9 cellular contexts compared by ENCODE assay signal in the genomic region with DNA sequence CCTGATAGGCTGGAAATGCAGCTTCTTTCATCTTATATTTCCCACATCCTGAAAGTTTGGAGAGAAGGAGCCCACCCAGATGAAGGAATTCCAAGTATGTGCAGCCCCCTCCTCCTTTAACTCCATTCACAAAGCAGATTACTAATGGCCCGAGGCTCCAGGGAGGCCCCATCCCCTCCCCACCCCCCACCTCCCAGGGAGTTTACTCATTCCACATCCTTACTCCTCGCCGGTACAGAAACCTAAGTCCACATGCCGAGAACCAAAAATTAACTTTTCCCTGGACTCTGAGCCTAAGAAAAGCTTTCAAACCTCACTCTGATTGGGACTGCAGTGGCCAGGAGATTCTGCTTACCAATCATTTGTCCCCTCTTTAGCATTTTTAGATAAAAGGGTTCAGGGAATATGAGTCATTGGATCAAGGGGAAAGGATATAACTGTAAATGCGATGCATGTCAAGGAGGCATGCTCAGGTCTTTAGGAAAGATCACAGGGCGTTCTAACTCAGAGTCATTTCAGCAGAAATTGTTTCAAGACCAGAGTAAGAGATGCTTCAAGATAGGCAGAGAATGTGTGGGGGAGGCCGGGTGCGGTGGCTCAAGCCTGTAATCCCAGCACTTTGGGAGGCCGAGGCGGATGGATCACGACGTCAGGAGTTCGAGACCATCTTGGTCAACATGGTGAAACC. TPM values are rescaled to one million over a fixed set of nuclear protein-coding genes. Genes with fewer than 3 reads are reported as not detected.
A peak's percentile ranks its signal among the peaks of the same experiment; 100 is the strongest.
DNase-seq lines count a peak whose midpoint lies in the region; ATAC-seq and TF ChIP-seq lines count a peak whose summit lies in the region.
"Had no signal": no experiment of that assay in that cellular context is flagged by ENCODE, and none has a peak within 500 bp of the region (broad histone marks: within the 10 kb centered on the region; RNA-seq: fewer than 3 reads in every experiment).

No MANE protein-coding gene starts in this region.

- peak overlapping the region; percentile 97 for H3K9ac ChIP-seq in endodermal cell (ENCODE audit: extremely low read depth, low read length, poor library complexity, severe bottlenecking)

- H3K4me1 Mint-ChIP-seq in endodermal cell, result peaks cover 61% of the 10 kb centered on the region

- no peaks in the 10 kb centered on the region for H3K36me3 Mint-ChIP-seq in endodermal cell (ENCODE audit: low read depth)

- 25 to 44% methylated on average over 9 to 13 of the region's 13 CpGs for WGBS in endodermal cell (ENCODE audit: insufficient coverage in 1 of 2, insufficient read length in 1 of 2), 2 experiments

- H3K36me3 ChIP-seq in endodermal cell (ENCODE audit: control insufficient read depth, insufficient read depth, low read length) (no peaks in the 10 kb centered on the region), mucosa of descending colon (ENCODE audit: low read depth) (no peaks in the 10 kb centered on the region)

- no peaks in the 10 kb centered on the region for H3K27me3 ChIP-seq in endodermal cell (ENCODE audit: control insufficient read depth, insufficient read depth, low read length, poor library complexity, severe bottlenecking)

- H3K9me3 ChIP-seq in endodermal cell (ENCODE audit: control insufficient read depth, low read length) (no peaks in the 10 kb centered on the region), mucosa of descending colon (no peaks in the 10 kb centered on the region)

- no peak for TF ChIP-seq CTCF in RWPE1 (conservative IDR thresholded peaks at IDR 0.05; ENCODE audit: low read depth)
- TF ChIP-seq CTCF in endodermal cell (conservative IDR thresholded peaks at IDR 0.05), result no peak
- TF ChIP-seq CTCF in omental fat pad (IDR thresholded peaks at IDR 0.05), result no peak
- no peak for TF ChIP-seq CTCF in mucosa of descending colon (IDR thresholded peaks at IDR 0.05)

- no peaks in the 10 kb centered on the region for H3K9me3 Mint-ChIP-seq in endodermal cell

- peaks cover 25% of the 10 kb centered on the region for H3K4me1 ChIP-seq in endodermal cell (ENCODE audit: control insufficient read depth, insufficient read depth, low read length)
- peaks cover 27% of the 10 kb centered on the region for H3K4me1 ChIP-seq in mucosa of descending colon (ENCODE audit: low read depth)

- intact Hi-C loops in mucosa of descending colon (cut with DNase I, micrococcal nuclease), result no loop called here

- H3K27me3 Mint-ChIP-seq in endodermal cell (ENCODE audit: insufficient read depth), result peaks cover 3% of the 10 kb centered on the region

- H3K27ac Mint-ChIP-seq in endodermal cell, result peak overlapping the region; percentile 99

- peak overlapping the region; percentile 72 for H3K4me3 Mint-ChIP-seq in endodermal cell

- DNase-seq in Daoy (ENCODE audit: low read depth), result peak; percentile 93
- DNase-seq in RWPE1 (ENCODE audit: low spot score), result no peak
- peak; percentile 95 for DNase-seq in endodermal cell
- DNase-seq in omental fat pad (ENCODE audit: low spot score), result no peak
- no peak for DNase-seq in putamen (ENCODE audit: low spot score)
- no peak for DNase-seq in mucosa of descending colon
- no peak for DNase-seq in NCI-H1930 (lab: John Stamatoyannopoulos, UW)
- no peak for DNase-seq in midbrain (lab: John Stamatoyannopoulos, UW)
- DNase-seq: cerebellar nuclear complex had no signal

- ATAC-seq in omental fat pad (ENCODE audit: low FRiP score) (peak; percentile 52), mucosa of descending colon (no peak)

- H3K4me3 ChIP-seq in endodermal cell (ENCODE audit: low read length) (peak overlapping the region; percentile 88), mucosa of descending colon (no peak overlapping the region)

- CTCF ChIA-PET in RWPE1 (lab: Yijun Ruan, JAX), result interaction anchor here (0.8 to 1.3 kb wide), 2 partner anchors 23 to 86 kb away, joined by 4 to 5 read pairs; no protein-coding TSS in a partner anchor

- H3K27ac ChIP-seq in RWPE1, result peak overlapping the region; percentile 79
- peak overlapping the region; percentile 99 for H3K27ac ChIP-seq in endodermal cell (ENCODE audit: low read depth, low read length)

- POLR2A ChIA-PET in RWPE1 (lab: Yijun Ruan, JAX; ENCODE audit: low non-redundant PET), result no interaction called here

RNA-seq across cellular contexts. Expression of a gene that starts 31.9 kb away (rescaled TPM):
- total RNA-seq in Daoy (2014; rRNA removed; shearing (Covaris generic)), result 33.3 and 45.3 TPM in 2 replicates
- total RNA-seq in endodermal cell (10 to 100 TPM; 43.9 to 65.3 TPM), omental fat pad (100 to 1,000 TPM in 2 of 4 donors, 10 to 100 TPM in 2; 37.5 to 291 (median 130) TPM), mucosa of descending colon (10 to 100 TPM; 36.9 to 84.1 (median 56.0) TPM)
- polyA plus RNA-seq in endodermal cell (2013, experiment 1 of 2), result 46.6 TPM
- polyA plus RNA-seq in endodermal cell (2013, experiment 2 of 2), result 45.2 TPM

Comparison
In these comparisons a context has a peak if more than half of its experiments do, and no peak if none do; other contexts are left out.
1. DNase-seq: peak in Daoy (single experiment) and endodermal cell (single experiment); none in RWPE1 (single experiment), omental fat pad (single experiment), putamen (single experiment), mucosa of descending colon (0 of 3), NCI-H1930 (0 of 2) and midbrain (single experiment).